ENCODE assay signal across 18 cellular contexts in genomic region chr7:94741179-94741578, GRCh38.
"Had no signal": no experiment of that assay in that cellular context is flagged by ENCODE, and none has a peak within 500 bp of the region (broad histone marks: within the 10 kb centered on the region; RNA-seq: fewer than 3 reads in every experiment).

No MANE protein-coding gene starts in this region.

- H3K9me3 ChIP-seq: spleen, stomach, testis, upper lobe of right lung had no signal

- ATAC-seq: activated CD8-positive, alpha-beta T cell treated with anti-CD3 and anti-CD28 coated beads, Interleukin-2, amount 10 ng/mL, durations not matched to agents 7 days and 5 days; left lobe of liver; sciatic nerve; upper lobe of right lung had no signal

- H3K27me3 Mint-ChIP-seq: activated CD4-positive, alpha-beta T cell treated with anti-CD3 and anti-CD28 coated beads, Interleukin-2, amount 10 ng/mL, durations not matched to agents 24 days and 14 days; dendritic cell treated with granulocyte-macrophage colony-stimulating factor and Interleukin-4, amounts not matched to agents 40 ng/mL and 50 ng/mL, for 4 days had no signal

- H3K4me2 ChIP-seq: neural progenitor cell had no signal

- H3K4me1 ChIP-seq: spleen, stomach, upper lobe of right lung had no signal

- H2AFZ ChIP-seq: neural progenitor cell had no signal

- H3K36me3 Mint-ChIP-seq: activated naive CD8-positive, alpha-beta T cell treated with anti-CD3 and anti-CD28 coated beads, Interleukin-2, amount 10 ng/mL, durations not matched to agents 7 days and 5 days; neural progenitor cell had no signal

- H3K27me3 ChIP-seq: neural progenitor cell, spleen, stomach, testis, upper lobe of right lung had no signal

- H3K9ac ChIP-seq: neural progenitor cell had no signal

- H3K27ac Mint-ChIP-seq: activated CD4-positive, alpha-beta T cell treated with anti-CD3 and anti-CD28 coated beads, Interleukin-2, amount 10 ng/mL, durations not matched to agents 24 days and 14 days; activated CD8-positive, alpha-beta T cell treated with anti-CD3 and anti-CD28 coated beads, Interleukin-2, amount 10 ng/mL, durations not matched to agents 7 days and 5 days; activated naive CD8-positive, alpha-beta T cell treated with anti-CD3 and anti-CD28 coated beads, Interleukin-2, amount 10 ng/mL, durations not matched to agents 7 days and 5 days; activated T-helper 1 cell treated with anti-CD3 and anti-CD28 coated beads, Interleukin-12 subunit alpha, Interleukin-12 subunit beta, Interleukin-2, Interleukin-4 antibody, amounts not matched to agents 30 ng/mL and 10 ng/mL and 1 ng/mL, durations not matched to agents 14 hours and 24 hours and 36 hours; dendritic cell treated with granulocyte-macrophage colony-stimulating factor and Interleukin-4, amounts not matched to agents 40 ng/mL and 50 ng/mL, for 4 days; neural progenitor cell had no signal

- H3K9me3 Mint-ChIP-seq: activated CD4-positive, alpha-beta T cell treated with anti-CD3 and anti-CD28 coated beads, Interleukin-2, amount 10 ng/mL, durations not matched to agents 24 days and 14 days; activated naive CD8-positive, alpha-beta T cell treated with anti-CD3 and anti-CD28 coated beads, Interleukin-2, amount 10 ng/mL, durations not matched to agents 7 days and 5 days; activated T-helper 1 cell treated with anti-CD3 and anti-CD28 coated beads, Interleukin-12 subunit alpha, Interleukin-12 subunit beta, Interleukin-2, Interleukin-4 antibody, amounts not matched to agents 30 ng/mL and 10 ng/mL and 1 ng/mL, durations not matched to agents 14 hours and 24 hours and 36 hours; dendritic cell treated with granulocyte-macrophage colony-stimulating factor and Interleukin-4, amounts not matched to agents 40 ng/mL and 50 ng/mL, for 4 days; neural progenitor cell had no signal

- H3K4me3 ChIP-seq: neural progenitor cell, spleen, stomach, testis, upper lobe of right lung had no signal

- H3K4me3 Mint-ChIP-seq: activated CD4-positive, alpha-beta T cell treated with anti-CD3 and anti-CD28 coated beads, Interleukin-2, amount 10 ng/mL, durations not matched to agents 24 days and 14 days; activated CD8-positive, alpha-beta T cell treated with anti-CD3 and anti-CD28 coated beads, Interleukin-2, amount 10 ng/mL, durations not matched to agents 7 days and 5 days; activated naive CD8-positive, alpha-beta T cell treated with anti-CD3 and anti-CD28 coated beads, Interleukin-2, amount 10 ng/mL, durations not matched to agents 7 days and 5 days; activated T-helper 1 cell treated with anti-CD3 and anti-CD28 coated beads, Interleukin-12 subunit alpha, Interleukin-12 subunit beta, Interleukin-2, Interleukin-4 antibody, amounts not matched to agents 30 ng/mL and 10 ng/mL and 1 ng/mL, durations not matched to agents 14 hours and 24 hours and 36 hours; dendritic cell treated with granulocyte-macrophage colony-stimulating factor and Interleukin-4, amounts not matched to agents 40 ng/mL and 50 ng/mL, for 4 days; neural progenitor cell had no signal

- H3K4me1 Mint-ChIP-seq: activated CD4-positive, alpha-beta T cell treated with anti-CD3 and anti-CD28 coated beads, Interleukin-2, amount 10 ng/mL, durations not matched to agents 24 days and 14 days; activated naive CD8-positive, alpha-beta T cell treated with anti-CD3 and anti-CD28 coated beads, Interleukin-2, amount 10 ng/mL, durations not matched to agents 7 days and 5 days had no signal

- DNase-seq: activated CD4-positive, alpha-beta T cell treated with anti-CD3 and anti-CD28 coated beads, Interleukin-2, amount 10 ng/mL, durations not matched to agents 24 days and 14 days; activated CD4-positive, CD25-positive, alpha-beta regulatory T cell; activated CD8-positive, alpha-beta T cell treated with anti-CD3 and anti-CD28 coated beads, Interleukin-2, amount 10 ng/mL, durations not matched to agents 7 days and 5 days; activated naive CD4-positive, alpha-beta T cell; activated naive CD8-positive, alpha-beta T cell treated with anti-CD3 and anti-CD28 coated beads, Interleukin-2, amount 10 ng/mL, durations not matched to agents 7 days and 5 days; aorta; cerebellar nuclear complex; effector memory CD4-positive, alpha-beta T cell; spleen; stomach; T-helper 2 cell; testis; upper lobe of right lung had no signal

- H3K36me3 ChIP-seq: neural progenitor cell, spleen, stomach, upper lobe of right lung had no signal

- H3K27ac ChIP-seq: neural progenitor cell, spleen, stomach, upper lobe of right lung had no signal
